In genomic region chr3:134483195-134483890, GRCh38 we compare ENCODE assay signal across 9 cellular contexts. TPM values are rescaled to one million over a fixed set of nuclear protein-coding genes. Genes with fewer than 3 reads are reported as not detected.
DNase-seq lines count a peak whose midpoint lies in the region; ATAC-seq and TF ChIP-seq lines count a peak whose summit lies in the region.
"Had no signal": no experiment of that assay in that cellular context is flagged by ENCODE, and none has a peak within 500 bp of the region (broad histone marks: within the 10 kb centered on the region; RNA-seq: fewer than 3 reads in every experiment).

No MANE protein-coding gene starts in this region.

- no peak for DNase-seq in activated naive CD4-positive, alpha-beta T cell treated with anti-CD3 and anti-CD28 coated beads for 36 hours
- DNase-seq in activated naive CD4-positive, alpha-beta T cell (lab: John Stamatoyannopoulos, UW), result no peak
- no peak for DNase-seq in OCI-M2 (lab: John Stamatoyannopoulos, UW; ENCODE audit: unreplicated experiment)
- no peak for DNase-seq in stimulated activated naive CD4-positive, alpha-beta T cell (lab: John Stamatoyannopoulos, UW)

- H3K9me3 ChIP-seq in gastroesophageal sphincter, result no peaks in the 10 kb centered on the region

- ATAC-seq in gastroesophageal sphincter, result no peak
- no peak for ATAC-seq in HG03045 (IDR thresholded peaks at IDR 0.05; ENCODE audit: unreplicated experiment)

- H3K27ac ChIP-seq in gastroesophageal sphincter (peak overlapping the region in 3 of 4 donors; percentile 32 to 92 (median 50)), temporal lobe (ENCODE audit: low read depth, low read length) (peak overlapping the region; percentile 19)
- H3K27ac ChIP-seq: parathyroid adenoma had no signal

- TF ChIP-seq EP300 in gastroesophageal sphincter (IDR thresholded peaks at IDR 0.05), result no peak

- peaks cover 35% of the 10 kb centered on the region for H3K4me1 Mint-ChIP-seq in activated naive CD4-positive, alpha-beta T cell treated with anti-CD3 and anti-CD28 coated beads for 36 hours (ENCODE audit: low read depth)

- no peaks in the 10 kb centered on the region for H3K27me3 Mint-ChIP-seq in activated naive CD4-positive, alpha-beta T cell treated with anti-CD3 and anti-CD28 coated beads for 36 hours (ENCODE audit: low read depth)

- no peaks in the 10 kb centered on the region for H3K27me3 ChIP-seq in gastroesophageal sphincter

- peaks cover 0 to 43% (median 9%) of the 10 kb centered on the region in 3 donors for H3K4me1 ChIP-seq in gastroesophageal sphincter
- H3K4me1 ChIP-seq: parathyroid adenoma had no signal

- H3K4me3 Mint-ChIP-seq in activated naive CD4-positive, alpha-beta T cell treated with anti-CD3 and anti-CD28 coated beads for 36 hours, result peak overlapping the region; percentile 46

- CTCF ChIA-PET in activated naive CD4-positive, alpha-beta T cell treated with anti-CD3 and anti-CD28 coated beads for 36 hours (lab: Charles Lee), result interaction anchor here (0.6 to 6.2 kb wide), 9 partner anchors 8 to 665 kb away, joined by 3 to 59 read pairs (median 4); no protein-coding TSS in a partner anchor

- H3K36me3 ChIP-seq in gastroesophageal sphincter, result peaks cover 3 to 41% of the 10 kb centered on the region in 2 donors

- TF ChIP-seq CTCF in WI38 (IDR thresholded peaks at IDR 0.05; ENCODE audit: low read depth, low read length) (no peak), gastroesophageal sphincter (IDR thresholded peaks at IDR 0.05) (no peak)

- TF ChIP-seq POLR2A in gastroesophageal sphincter (IDR thresholded peaks at IDR 0.05), result no peak

- H3K4me3 ChIP-seq in WI38 (ENCODE audit: low read depth, low read length), result peak overlapping the region; percentile 34
- H3K4me3 ChIP-seq in gastroesophageal sphincter, result no peak overlapping the region

- H3K36me3 Mint-ChIP-seq in activated naive CD4-positive, alpha-beta T cell treated with anti-CD3 and anti-CD28 coated beads for 36 hours (ENCODE audit: low read depth), result peaks cover 26% of the 10 kb centered on the region

- intact Hi-C loops in activated naive CD4-positive, alpha-beta T cell treated with anti-CD3 and anti-CD28 coated beads for 36 hours (cut with micrococcal nuclease), result no loop called here

- 65 to 67% methylated on average over 7 of the region's 7 CpGs for WGBS in gastroesophageal sphincter (ENCODE audit: low coverage in 1 of 2), 2 donors

- no peaks in the 10 kb centered on the region for H3K9me3 Mint-ChIP-seq in activated naive CD4-positive, alpha-beta T cell treated with anti-CD3 and anti-CD28 coated beads for 36 hours

- H3K27ac Mint-ChIP-seq in activated naive CD4-positive, alpha-beta T cell treated with anti-CD3 and anti-CD28 coated beads for 36 hours, result peak overlapping the region; percentile 48

RNA-seq across cellular contexts. Expression of gene ANAPC13, which starts 2.4 kb away (rescaled TPM):
- total RNA-seq in activated naive CD4-positive, alpha-beta T cell treated with anti-CD3 and anti-CD28 coated beads for 36 hours, result 10 to 100 TPM; 42.6 to 44.7 TPM
- total RNA-seq in gastroesophageal sphincter, result 10 to 100 TPM; 56.4 to 84.7 (median 66.5) TPM
- total RNA-seq in temporal lobe, result 40.8 TPM

RNA-seq across cellular contexts. Expression of gene CEP63, which starts 2.5 kb away (rescaled TPM):
- 10 to 100 TPM; 26.9 to 27.0 TPM for total RNA-seq in activated naive CD4-positive, alpha-beta T cell treated with anti-CD3 and anti-CD28 coated beads for 36 hours
- total RNA-seq in gastroesophageal sphincter, result 10 to 100 TPM; 17.9 to 30.1 (median 25.9) TPM
- total RNA-seq in temporal lobe, result 29.5 TPM
